In genomic region chr14:35727764-35728163, GRCh38 we compare ENCODE assay signal across 31 cellular contexts.
"Had no signal": no experiment of that assay in that cellular context is flagged by ENCODE, and none has a peak within 500 bp of the region (broad histone marks: within the 10 kb centered on the region; RNA-seq: fewer than 3 reads in every experiment).

No MANE protein-coding gene starts in this region.

- H3K27me3 ChIP-seq: adrenal gland, body of pancreas, colonic mucosa, esophagus muscularis mucosa, foreskin keratinocyte, gastrocnemius medialis, heart left ventricle had no signal

- H3K27ac Mint-ChIP-seq: activated CD4-positive, alpha-beta memory T cell treated with anti-CD3 and anti-CD28 coated beads, Interleukin-2, amount 10 ng/mL, durations not matched to agents 7 days and 5 days; activated CD4-positive, alpha-beta T cell treated with anti-CD3 and anti-CD28 coated beads, Interleukin-2, amount 10 ng/mL, durations not matched to agents 7 days and 5 days; activated naive CD4-positive, alpha-beta T cell treated with anti-CD3 and anti-CD28 coated beads for 36 hours; activated naive CD4-positive, alpha-beta T cell treated with anti-CD3 and anti-CD28 coated beads, Interleukin-2, amount 50 U/mL, for 24 hours; activated naive CD8-positive, alpha-beta T cell treated with anti-CD3 and anti-CD28 coated beads for 36 hours; activated naive CD8-positive, alpha-beta T cell treated with anti-CD3 and anti-CD28 coated beads, Interleukin-2, amount 50 U/mL, for 24 hours; activated T-helper 1 cell treated with anti-CD3 and anti-CD28 coated beads, Interleukin-12 subunit alpha, Interleukin-12 subunit beta, Interleukin-2, Interleukin-4 antibody, amounts not matched to agents 30 ng/mL and 10 ng/mL and 1 ng/mL, durations not matched to agents 14 hours and 24 hours and 36 hours; activated T-helper 2 cell treated with anti-CD3 and anti-CD28 coated beads, Interferon-gamma antibody, Interleukin-2, Interleukin-4, amounts not matched to agents 10 μg/mL and 5 μg/mL and 100 μg/mL, durations not matched to agents 14 hours and 24 hours and 36 hours; WTC11 had no signal

- H3K27ac ChIP-seq: adrenal gland, body of pancreas, colonic mucosa, esophagus muscularis mucosa, foreskin keratinocyte, gastrocnemius medialis, heart left ventricle had no signal

- H3K36me3 ChIP-seq: colonic mucosa had no signal

- DNase-seq: activated CD4-positive, alpha-beta memory T cell treated with anti-CD3 and anti-CD28 coated beads, Interleukin-2, amount 10 ng/mL, durations not matched to agents 7 days and 5 days; activated CD4-positive, alpha-beta T cell treated with anti-CD3 and anti-CD28 coated beads for 1 hour; activated CD4-positive, alpha-beta T cell treated with anti-CD3 and anti-CD28 coated beads for 4 hours; activated CD4-positive, alpha-beta T cell treated with anti-CD3 and anti-CD28 coated beads, Interleukin-2, amount 10 ng/mL, durations not matched to agents 7 days and 5 days; activated CD4-positive, alpha-beta T cell treated with anti-CD3 and anti-CD28 coated beads, Interleukin-2, amount 50 U/mL, for 4 hours; activated CD8-positive, alpha-beta memory T cell treated with anti-CD3 and anti-CD28 coated beads, Interleukin-2, amount 50 U/mL, for 48 hours; activated effector memory CD4-positive, alpha-beta T cell treated with anti-CD3 and anti-CD28 coated beads, Interleukin-2, amount 50 U/mL, for 16 hours; activated naive CD4-positive, alpha-beta T cell treated with anti-CD3 and anti-CD28 coated beads for 36 hours; activated naive CD8-positive, alpha-beta T cell treated with anti-CD3 and anti-CD28 coated beads for 36 hours; activated naive CD8-positive, alpha-beta T cell treated with anti-CD3 and anti-CD28 coated beads, Interleukin-2, amount 50 U/mL, for 24 hours; activated T-cell treated with anti-CD3 and anti-CD28 coated beads for 4 hours; activated T-cell treated with anti-CD3 and anti-CD28 coated beads, Interleukin-2, amount 50 U/mL, for 4 hours; adrenal gland; amygdala; aorta; body of pancreas; caudate nucleus; cerebellar nuclear complex; colonic mucosa; effector CD8-positive, alpha-beta T cell; erythroblast; foreskin keratinocyte; gastrocnemius medialis; glutamatergic neuron; heart left ventricle; T-helper 2 cell had no signal

- H3K4me1 ChIP-seq: body of pancreas, colonic mucosa, esophagus muscularis mucosa, foreskin keratinocyte, gastrocnemius medialis, heart left ventricle had no signal

- H3K9me3 ChIP-seq: adrenal gland, body of pancreas, colonic mucosa, esophagus muscularis mucosa, gastrocnemius medialis, heart left ventricle had no signal

- H3K27me3 Mint-ChIP-seq: activated CD4-positive, alpha-beta memory T cell treated with anti-CD3 and anti-CD28 coated beads, Interleukin-2, amount 10 ng/mL, durations not matched to agents 7 days and 5 days; activated CD4-positive, alpha-beta T cell treated with anti-CD3 and anti-CD28 coated beads, Interleukin-2, amount 10 ng/mL, durations not matched to agents 7 days and 5 days; activated naive CD4-positive, alpha-beta T cell treated with anti-CD3 and anti-CD28 coated beads, Interleukin-2, amount 50 U/mL, for 24 hours; activated naive CD8-positive, alpha-beta T cell treated with anti-CD3 and anti-CD28 coated beads for 36 hours; activated naive CD8-positive, alpha-beta T cell treated with anti-CD3 and anti-CD28 coated beads, Interleukin-2, amount 50 U/mL, for 24 hours had no signal

- H3K9me3 Mint-ChIP-seq: activated CD4-positive, alpha-beta memory T cell treated with anti-CD3 and anti-CD28 coated beads, Interleukin-2, amount 10 ng/mL, durations not matched to agents 7 days and 5 days; activated CD4-positive, alpha-beta T cell treated with anti-CD3 and anti-CD28 coated beads, Interleukin-2, amount 10 ng/mL, durations not matched to agents 7 days and 5 days; activated naive CD4-positive, alpha-beta T cell treated with anti-CD3 and anti-CD28 coated beads for 36 hours; activated naive CD4-positive, alpha-beta T cell treated with anti-CD3 and anti-CD28 coated beads, Interleukin-2, amount 50 U/mL, for 24 hours; activated naive CD8-positive, alpha-beta T cell treated with anti-CD3 and anti-CD28 coated beads for 36 hours; activated naive CD8-positive, alpha-beta T cell treated with anti-CD3 and anti-CD28 coated beads, Interleukin-2, amount 50 U/mL, for 24 hours; activated T-cell treated with anti-CD3 and anti-CD28 coated beads, Interleukin-2, amount 50 U/mL, for 4 hours; activated T-helper 1 cell treated with anti-CD3 and anti-CD28 coated beads, Interleukin-12 subunit alpha, Interleukin-12 subunit beta, Interleukin-2, Interleukin-4 antibody, amounts not matched to agents 30 ng/mL and 10 ng/mL and 1 ng/mL, durations not matched to agents 14 hours and 24 hours and 36 hours; activated T-helper 2 cell treated with anti-CD3 and anti-CD28 coated beads, Interferon-gamma antibody, Interleukin-2, Interleukin-4, amounts not matched to agents 10 μg/mL and 5 μg/mL and 100 μg/mL, durations not matched to agents 14 hours and 24 hours and 36 hours had no signal

- H3K4me1 Mint-ChIP-seq: activated CD4-positive, alpha-beta memory T cell treated with anti-CD3 and anti-CD28 coated beads, Interleukin-2, amount 10 ng/mL, durations not matched to agents 7 days and 5 days had no signal

- H3K4me3 ChIP-seq: adrenal gland, body of pancreas, colonic mucosa, esophagus muscularis mucosa, gastrocnemius medialis, heart left ventricle had no signal

- H3K4me3 Mint-ChIP-seq: activated CD4-positive, alpha-beta memory T cell treated with anti-CD3 and anti-CD28 coated beads, Interleukin-2, amount 10 ng/mL, durations not matched to agents 7 days and 5 days; activated CD4-positive, alpha-beta T cell treated with anti-CD3 and anti-CD28 coated beads, Interleukin-2, amount 10 ng/mL, durations not matched to agents 7 days and 5 days; activated naive CD4-positive, alpha-beta T cell treated with anti-CD3 and anti-CD28 coated beads for 36 hours; activated naive CD4-positive, alpha-beta T cell treated with anti-CD3 and anti-CD28 coated beads, Interleukin-2, amount 50 U/mL, for 24 hours; activated naive CD8-positive, alpha-beta T cell treated with anti-CD3 and anti-CD28 coated beads for 36 hours; activated naive CD8-positive, alpha-beta T cell treated with anti-CD3 and anti-CD28 coated beads, Interleukin-2, amount 50 U/mL, for 24 hours; activated T-cell treated with anti-CD3 and anti-CD28 coated beads, Interleukin-2, amount 50 U/mL, for 4 hours; activated T-helper 1 cell treated with anti-CD3 and anti-CD28 coated beads, Interleukin-12 subunit alpha, Interleukin-12 subunit beta, Interleukin-2, Interleukin-4 antibody, amounts not matched to agents 30 ng/mL and 10 ng/mL and 1 ng/mL, durations not matched to agents 14 hours and 24 hours and 36 hours; WTC11 had no signal
